Comparison of ENCODE assay signal across 13 cellular contexts in genomic region chrX:119228506-119229290, GRCh38. TPM values are rescaled to one million over a fixed set of nuclear protein-coding genes. Genes with fewer than 3 reads are reported as not detected.
DNase-seq lines count a peak whose midpoint lies in the region; ATAC-seq and TF ChIP-seq lines count a peak whose summit lies in the region.
"Had no signal": no experiment of that assay in that cellular context is flagged by ENCODE, and none has a peak within 500 bp of the region (broad histone marks: within the 10 kb centered on the region; RNA-seq: fewer than 3 reads in every experiment).

No MANE protein-coding gene starts in this region.

- H3K4me3 Mint-ChIP-seq in chondrocyte (ENCODE audit: unreplicated experiment), result no peak overlapping the region
- H3K4me3 Mint-ChIP-seq: CD4-positive, CD25-positive, alpha-beta regulatory T cell; natural killer cell had no signal

- no peak overlapping the region for H3K18ac ChIP-seq in mesenchymal stem cell (ENCODE audit: low read depth in 1 of 2, low read length in 2 of 2)

- no peak overlapping the region for H3K14ac ChIP-seq in mesenchymal stem cell (ENCODE audit: low read length in 2 of 2)

- peaks cover 2% of the 10 kb centered on the region for H3K36me3 Mint-ChIP-seq in chondrocyte (ENCODE audit: low read depth)
- H3K36me3 Mint-ChIP-seq: CD4-positive, CD25-positive, alpha-beta regulatory T cell; natural killer cell had no signal

- H3K4me3 ChIP-seq in AG09309 (ENCODE audit: control insufficient read depth, low read depth, low read length), result no peak overlapping the region
- peak overlapping the region in 1 of 2 experiments; percentile 26 for H3K4me3 ChIP-seq in mesenchymal stem cell (ENCODE audit: insufficient read depth in 1 of 2, low read depth in 1 of 2, low read length in 2 of 2)
- H3K4me3 ChIP-seq: ascending aorta had no signal

- H3K9me3 ChIP-seq in mesenchymal stem cell (ENCODE audit: control insufficient read depth, low read length), result no peaks in the 10 kb centered on the region
- H3K9me3 ChIP-seq: ascending aorta had no signal

- no peaks in the 10 kb centered on the region for H3K36me3 ChIP-seq in mesenchymal stem cell (ENCODE audit: control insufficient read depth in 1 of 2, insufficient read depth in 2 of 2, low read depth in 1 of 2, low read length in 2 of 2)
- H3K36me3 ChIP-seq: ascending aorta had no signal

- H2BK120ac ChIP-seq in mesenchymal stem cell (ENCODE audit: low read depth, low read length), result no peak overlapping the region

- no peak overlapping the region for H2BK12ac ChIP-seq in mesenchymal stem cell (ENCODE audit: low read length in 2 of 2)

- no peaks in the 10 kb centered on the region for H3K79me1 ChIP-seq in mesenchymal stem cell (replicated peaks; ENCODE audit: low read length, poor library complexity, severe bottlenecking)

- peaks cover 11% of the 10 kb centered on the region for H3K9me3 Mint-ChIP-seq in chondrocyte (ENCODE audit: low read depth)
- H3K9me3 Mint-ChIP-seq: natural killer cell had no signal

- WGBS in mesenchymal stem cell, result 88% methylated on average over 2 of the region's 6 CpGs

- H4K91ac ChIP-seq in mesenchymal stem cell (ENCODE audit: low read length), result no peak overlapping the region

- TF ChIP-seq CTCF in AG09309 (IDR thresholded peaks at IDR 0.05; ENCODE audit: control insufficient read depth, insufficient read depth, low read depth, low read length, missing control alignments) (no peak), chondrocyte (IDR thresholded peaks at IDR 0.05) (no peak)

- DNase-seq in AG09309 (ENCODE audit: low read depth) (peak; percentile 82), LHCN-M2 (ENCODE audit: low read depth) (peak; percentile 86), chondrocyte (ENCODE audit: low spot score) (no peak), mesenchymal stem cell (peak; percentile 52), putamen (ENCODE audit: low spot score) (no peak), superior temporal gyrus (ENCODE audit: extremely low spot score) (no peak), left ventricle myocardium superior (no peak)
- DNase-seq: CD4-positive, CD25-positive, alpha-beta regulatory T cell; kidney; natural killer cell; NCI-H510A had no signal

- peaks cover 22% of the 10 kb centered on the region for H3K4me1 Mint-ChIP-seq in chondrocyte (ENCODE audit: low read depth)

- no peak overlapping the region for H3K27ac ChIP-seq in mesenchymal stem cell (ENCODE audit: low read length, poor library complexity, severe bottlenecking)
- H3K27ac ChIP-seq: ascending aorta had no signal

- peak overlapping the region; percentile 2 for H3K9ac ChIP-seq in mesenchymal stem cell (ENCODE audit: low read length)

- H3K23ac ChIP-seq in mesenchymal stem cell (ENCODE audit: low read length in 2 of 2), result no peak overlapping the region

- H2BK5ac ChIP-seq in mesenchymal stem cell (ENCODE audit: low read depth, low read length, poor library complexity, severe bottlenecking), result no peak overlapping the region

- peaks cover 2% of the 10 kb centered on the region for H3K4me1 ChIP-seq in mesenchymal stem cell (ENCODE audit: control insufficient read depth, insufficient read depth, low read depth, low read length)
- H3K4me1 ChIP-seq: ascending aorta had no signal

- no peak overlapping the region for H3K4ac ChIP-seq in mesenchymal stem cell (ENCODE audit: low read depth in 1 of 2, low read length in 2 of 2)

- no peak overlapping the region for H3K4me2 ChIP-seq in mesenchymal stem cell (ENCODE audit: low read length, poor library complexity, severe bottlenecking)

- H3K27me3 Mint-ChIP-seq in chondrocyte (ENCODE audit: low read depth), result no peaks in the 10 kb centered on the region

- no peak overlapping the region for H4K8ac ChIP-seq in mesenchymal stem cell (ENCODE audit: low read length)

- H2BK15ac ChIP-seq in mesenchymal stem cell (ENCODE audit: low read depth, poor library complexity, severe bottlenecking), result no peak overlapping the region

- H3K27me3 ChIP-seq in mesenchymal stem cell (ENCODE audit: control insufficient read depth in 1 of 2, insufficient read depth in 1 of 2, low read length in 2 of 2), result peaks cover 0 to 31% of the 10 kb centered on the region in 2 experiments
- H3K27me3 ChIP-seq: ascending aorta had no signal

- no peak overlapping the region for H2AFZ ChIP-seq in mesenchymal stem cell (ENCODE audit: low read depth, low read length)

- ATAC-seq in HG03469 (IDR thresholded peaks at IDR 0.05; ENCODE audit: unreplicated experiment), result no peak
- no peak for ATAC-seq in left ventricle myocardium superior
- ATAC-seq: natural killer cell had no signal

- H3K27ac Mint-ChIP-seq in chondrocyte (ENCODE audit: unreplicated experiment), result peak overlapping the region; percentile 69
- H3K27ac Mint-ChIP-seq: CD4-positive, CD25-positive, alpha-beta regulatory T cell; natural killer cell had no signal

- intact Hi-C loops in left ventricle myocardium superior (cut with micrococcal nuclease), result no loop called here

- H2AK5ac ChIP-seq in mesenchymal stem cell (ENCODE audit: low read length, severe bottlenecking), result no peak overlapping the region

RNA-seq across cellular contexts. Expression of gene PGRMC1, which starts 7.4 kb away (rescaled TPM):
- total RNA-seq in LHCN-M2 (2014; rRNA removed) (174 and 186 TPM in 2 replicates), chondrocyte (57.6 to 71.9 TPM (median 59.9 TPM) in 3 replicates), left ventricle myocardium superior (16.5 TPM)
- 66.5 TPM for polyA plus RNA-seq in LHCN-M2 (2012)
- polyA plus RNA-seq in mesenchymal stem cell (2013, experiment 1 of 2), result 85.4 TPM
- polyA plus RNA-seq in mesenchymal stem cell (2013, experiment 2 of 2), result 87.5 TPM

Comparison
In these comparisons a context has a peak if more than half of its experiments do, and no peak if none do; other contexts are left out.
1. DNase-seq: peak in AG09309 (single experiment), LHCN-M2 (single experiment) and mesenchymal stem cell (single experiment); none in chondrocyte (single experiment), putamen (single experiment), superior temporal gyrus (single experiment) and left ventricle myocardium superior (single experiment).